In the genomic region with DNA sequence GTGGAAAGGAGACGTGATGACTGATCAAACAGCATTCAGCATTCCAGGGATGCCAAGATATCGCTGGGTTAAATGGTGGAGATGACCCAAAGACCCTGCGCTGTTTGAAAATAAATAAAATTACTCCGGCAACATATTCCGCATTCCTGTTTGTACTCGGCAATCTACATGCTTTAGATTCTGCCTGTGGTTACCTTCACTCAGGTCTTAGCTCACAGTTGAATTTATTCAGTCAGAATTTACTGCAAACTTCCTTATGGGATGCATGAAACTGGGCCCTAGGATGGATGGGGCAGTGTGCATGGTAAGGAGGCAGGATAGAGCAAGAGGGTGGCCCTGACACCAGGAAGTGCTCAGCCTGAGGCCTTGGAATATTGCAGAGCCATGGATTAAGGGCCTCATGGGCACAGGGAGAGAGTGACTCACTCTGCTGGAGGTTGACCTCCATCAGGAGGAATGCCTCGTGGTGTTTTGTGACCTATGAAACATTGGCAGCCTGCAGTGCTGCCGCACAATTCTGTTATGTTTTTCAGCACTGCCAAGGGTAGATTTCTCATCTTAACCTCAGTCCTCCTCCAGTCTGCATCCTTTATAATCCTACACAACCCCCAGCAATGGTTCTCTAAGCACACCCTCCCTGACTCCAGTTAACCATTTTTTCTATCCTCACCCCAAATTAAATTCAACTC, we compare ENCODE assay signal across 8 cellular contexts.
DNase-seq lines count a peak whose midpoint lies in the region; ATAC-seq and TF ChIP-seq lines count a peak whose summit lies in the region.

No MANE protein-coding gene starts in this region.

- no peak for TF ChIP-seq CTCF in left ventricle myocardium inferior (IDR thresholded peaks at IDR 0.05; ENCODE audit: borderline replicate concordance)

- intact Hi-C loops in left ventricle myocardium inferior (cut with micrococcal nuclease): no loop called here

- H3K27ac Mint-ChIP-seq in stimulated activated naive CD8-positive, alpha-beta T cell treated with anti-CD3 and anti-CD28 coated beads, Interleukin-15, amount 100 ng/mL, for 72 hours: peak overlapping the region in 1 of 2 donors; percentile 28

- no peak overlapping the region for H3K9ac ChIP-seq in rectal smooth muscle tissue (ENCODE audit: low read length)

- peaks cover 30% of the 10 kb centered on the region for H3K27me3 Mint-ChIP-seq in stimulated activated naive CD8-positive, alpha-beta T cell treated with anti-CD3 and anti-CD28 coated beads, Interleukin-15, amount 100 ng/mL, for 72 hours

- no peaks in the 10 kb centered on the region for H3K27me3 ChIP-seq in left ventricle myocardium inferior (ENCODE audit: low read depth)
- no peaks in the 10 kb centered on the region for H3K27me3 ChIP-seq in rectal smooth muscle tissue (ENCODE audit: control insufficient read depth, insufficient read depth, low read length)

- peaks cover 11% of the 10 kb centered on the region for H3K9me3 ChIP-seq in left ventricle myocardium inferior (replicated peaks)

- peaks cover 0 to 6% of the 10 kb centered on the region in 2 donors for H3K9me3 Mint-ChIP-seq in stimulated activated naive CD8-positive, alpha-beta T cell treated with anti-CD3 and anti-CD28 coated beads, Interleukin-15, amount 100 ng/mL, for 72 hours

- no peak for ATAC-seq in stimulated activated naive CD8-positive, alpha-beta T cell treated with anti-CD3 and anti-CD28 coated beads, Interleukin-15, amount 100 ng/mL, for 72 hours

- H3K27ac ChIP-seq in left ventricle myocardium inferior (replicated peaks): peak overlapping the region; percentile 47
- H3K27ac ChIP-seq in rectal smooth muscle tissue (ENCODE audit: low read depth, low read length): peak overlapping the region; percentile 89

- H3K4me3 Mint-ChIP-seq in stimulated activated naive CD8-positive, alpha-beta T cell treated with anti-CD3 and anti-CD28 coated beads, Interleukin-15, amount 100 ng/mL, for 72 hours: no peak overlapping the region

- peaks cover 10% of the 10 kb centered on the region for H3K4me1 ChIP-seq in left ventricle myocardium inferior
- H3K4me1 ChIP-seq in rectal smooth muscle tissue (ENCODE audit: control insufficient read depth, insufficient read depth, low read length): peaks cover 12% of the 10 kb centered on the region

- no peaks in the 10 kb centered on the region for H3K36me3 ChIP-seq in left ventricle myocardium inferior
- H3K36me3 ChIP-seq in rectal smooth muscle tissue (ENCODE audit: control insufficient read depth, insufficient read depth, low read length): no peaks in the 10 kb centered on the region

- H3K4me3 ChIP-seq in left ventricle myocardium inferior (no peak overlapping the region), rectal smooth muscle tissue (ENCODE audit: low read length) (no peak overlapping the region)

- no peaks in the 10 kb centered on the region for H3K4me1 Mint-ChIP-seq in stimulated activated naive CD8-positive, alpha-beta T cell treated with anti-CD3 and anti-CD28 coated beads, Interleukin-15, amount 100 ng/mL, for 72 hours

- peak; percentile 84 for DNase-seq in ELF-1 (ENCODE audit: low read depth, low spot score)
- peak; percentile 69 for DNase-seq in T1000 (lab: John Stamatoyannopoulos, UW)
- no peak for DNase-seq in left ventricle myocardium inferior
- DNase-seq in Ammon's horn (ENCODE audit: low spot score): no peak
- DNase-seq in stimulated activated CD4-positive, alpha-beta T cell treated with anti-CD3 and anti-CD28 coated beads, Interleukin-4, amount 100 ng/mL, for 24 hours: no peak
- no peak for DNase-seq in stimulated activated naive CD8-positive, alpha-beta T cell treated with anti-CD3 and anti-CD28 coated beads, Interleukin-15, amount 100 ng/mL, for 72 hours
- no peak for DNase-seq in SHP77 (lab: John Stamatoyannopoulos, UW)

Comparison
In these comparisons a context has a peak if more than half of its experiments do, and no peak if none do; other contexts are left out.
1. DNase-seq: peak in ELF-1 (single experiment) and T1000 (single experiment); none in left ventricle myocardium inferior (single experiment), Ammon's horn (single experiment), stimulated activated CD4-positive, alpha-beta T cell treated with anti-CD3 and anti-CD28 coated beads, Interleukin-4, amount 100 ng/mL, for 24 hours (single experiment), stimulated activated naive CD8-positive, alpha-beta T cell treated with anti-CD3 and anti-CD28 coated beads, Interleukin-15, amount 100 ng/mL, for 72 hours (0 of 2) and SHP77 (0 of 2).